9 cellular contexts compared by ENCODE assay signal in genomic region chr5:140312067-140312790, GRCh38. TPM values are rescaled to one million over a fixed set of nuclear protein-coding genes. Genes with fewer than 3 reads are reported as not detected.
DNase-seq lines count a peak whose midpoint lies in the region; ATAC-seq, FAIRE-seq and TF ChIP-seq lines count a peak whose summit lies in the region.
"Had no signal": no experiment of that assay in that cellular context is flagged by ENCODE, and none has a peak within 500 bp of the region (broad histone marks: within the 10 kb centered on the region; RNA-seq: fewer than 3 reads in every experiment).

No MANE protein-coding gene starts in this region.

- 19% methylated on average over 4 of the region's 4 CpGs for WGBS in esophagus muscularis mucosa

- no peak for TF ChIP-seq CTCF in esophagus muscularis mucosa (IDR thresholded peaks at IDR 0.05)

- DNase-seq in EL (peak; percentile 96), RCC 7860 (ENCODE audit: low spot score) (peak; percentile 96), esophagus muscularis mucosa (ENCODE audit: extremely low spot score) (no peak), pons (ENCODE audit: low spot score) (peak; percentile 46)
- no peak for DNase-seq in activated CD4-positive, CD25-positive, alpha-beta regulatory T cell treated with anti-CD3 and anti-CD28 coated beads, Interleukin-2, amount 50 U/mL, for 72 hours
- DNase-seq: cortex of kidney had no signal

- peak overlapping the region; percentile 59 to 81 (median 66) for H3K27ac ChIP-seq in esophagus muscularis mucosa (replicated peaks in 1 of 4)

- peaks cover 27 to 34% (median 31%) of the 10 kb centered on the region in 4 donors for H3K4me1 ChIP-seq in esophagus muscularis mucosa

- no peaks in the 10 kb centered on the region for H3K27me3 ChIP-seq in esophagus muscularis mucosa

- H3K36me3 ChIP-seq in esophagus muscularis mucosa = no peaks in the 10 kb centered on the region

- intact Hi-C loops in esophagus muscularis mucosa (cut with DNase I) = no loop called here

- no peak for ATAC-seq in GM18502 (IDR thresholded peaks at IDR 0.05; ENCODE audit: poor library complexity, unreplicated experiment)
- ATAC-seq in HG02588 (IDR thresholded peaks at IDR 0.05; ENCODE audit: unreplicated experiment) = no peak
- ATAC-seq in HG03139 (IDR thresholded peaks at IDR 0.05; ENCODE audit: unreplicated experiment) = no peak

- no peak overlapping the region for H3K4me3 ChIP-seq in esophagus muscularis mucosa

- no peaks in the 10 kb centered on the region for H3K9me3 ChIP-seq in esophagus muscularis mucosa

- peak; percentile 83 for FAIRE-seq in RCC 7860 (lab: Jason Lieb, UNC)

- TF ChIP-seq EP300 in esophagus muscularis mucosa (IDR thresholded peaks at IDR 0.05) = no peak

- TF ChIP-seq POLR2A in esophagus muscularis mucosa (IDR thresholded peaks at IDR 0.05; ENCODE audit: low read depth) = no peak

RNA-seq across cellular contexts. Expression of gene PFDN1, which starts 9.3 kb away (rescaled TPM):
- total RNA-seq in esophagus muscularis mucosa = 100 to 1,000 TPM in 2 of 4 donors, 10 to 100 TPM in 2; 84.8 to 126 (median 101) TPM

RNA-seq across cellular contexts. Expression of gene HBEGF, which starts 34.2 kb away (rescaled TPM):
- total RNA-seq in esophagus muscularis mucosa = 10 to 100 TPM in 1 of 4 donors, 1 to 10 TPM in 3; 6.6 to 20.0 (median 8.2) TPM

RNA-seq across cellular contexts. Expression of gene SLC4A9, which starts 47.8 kb away (rescaled TPM):
- not detected for total RNA-seq in esophagus muscularis mucosa

Comparison
In these comparisons a context has a peak if more than half of its experiments do, and no peak if none do; other contexts are left out.
1. DNase-seq: peak in EL (single experiment), RCC 7860 (single experiment) and pons (single experiment); none in esophagus muscularis mucosa (single experiment) and activated CD4-positive, CD25-positive, alpha-beta regulatory T cell treated with anti-CD3 and anti-CD28 coated beads, Interleukin-2, amount 50 U/mL, for 72 hours (single experiment).